19 cellular contexts compared by ENCODE assay signal in genomic region chr1:214573386-214574358, GRCh38. TPM values are rescaled to one million over a fixed set of nuclear protein-coding genes. Genes with fewer than 3 reads are reported as not detected.
DNase-seq lines count a peak whose midpoint lies in the region; ATAC-seq, FAIRE-seq and TF ChIP-seq lines count a peak whose summit lies in the region.
"Had no signal": no experiment of that assay in that cellular context is flagged by ENCODE, and none has a peak within 500 bp of the region (broad histone marks: within the 10 kb centered on the region; RNA-seq: fewer than 3 reads in every experiment).

No MANE protein-coding gene starts in this region.

- H3K4me3 ChIP-seq in AG10803 (ENCODE audit: low read length), result no peak overlapping the region
- peak overlapping the region in 1 of 4 donors; percentile 2 for H3K4me3 ChIP-seq in esophagus squamous epithelium
- no peak overlapping the region for H3K4me3 ChIP-seq in stomach
- H3K4me3 ChIP-seq in MM.1S (ENCODE audit: low read length), result no peak overlapping the region
- H3K4me3 ChIP-seq: heart left ventricle, left ventricle myocardium inferior, sigmoid colon had no signal

- no peaks in the 10 kb centered on the region for H4K20me1 ChIP-seq in MM.1S (ENCODE audit: insufficient read depth, low read length)

- H3K9me2 ChIP-seq in MM.1S (replicated peaks; ENCODE audit: insufficient read depth, low read length), result no peaks in the 10 kb centered on the region

- WGBS in esophagus squamous epithelium, 2 donors, result 28 to 37% methylated on average over 12 of the region's 12 CpGs
- WGBS in stomach, 5 donors, result 74 to 83% (median 80%) methylated on average over 12 of the region's 12 CpGs

- TF ChIP-seq POLR2A in esophagus squamous epithelium (IDR thresholded peaks at IDR 0.05), result no peak
- TF ChIP-seq POLR2A in stomach (IDR thresholded peaks at IDR 0.05), result no peak
- TF ChIP-seq POLR2A in H54 (IDR thresholded peaks at IDR 0.05; ENCODE audit: low read depth, low read length), result no peak

- H3K4me2 ChIP-seq in MM.1S (ENCODE audit: low read depth, low read length), result no peak overlapping the region

- no peaks in the 10 kb centered on the region for H3K27me3 ChIP-seq in esophagus squamous epithelium
- H3K27me3 ChIP-seq in stomach, result no peaks in the 10 kb centered on the region
- H3K27me3 ChIP-seq in MM.1S (replicated peaks; ENCODE audit: insufficient read depth, low read length), result no peaks in the 10 kb centered on the region
- H3K27me3 ChIP-seq: heart left ventricle, sigmoid colon had no signal

- no peak overlapping the region for H2AFZ ChIP-seq in MM.1S (ENCODE audit: low read length)

- TF ChIP-seq CTCF in AG10803 (conservative IDR thresholded peaks at IDR 0.05; ENCODE audit: low read length) (no peak), esophagus squamous epithelium (IDR thresholded peaks at IDR 0.05) (no peak), omental fat pad (IDR thresholded peaks at IDR 0.05) (no peak), stomach (IDR thresholded peaks at IDR 0.05) (no peak), MM.1S (IDR thresholded peaks at IDR 0.05; ENCODE audit: low read length) (no peak)

- H3K27ac ChIP-seq in esophagus squamous epithelium, result peak overlapping the region; percentile 76 to 83 (median 80)
- no peak overlapping the region for H3K27ac ChIP-seq in stomach
- H3K27ac ChIP-seq in MM.1S (ENCODE audit: low read length), result no peak overlapping the region
- H3K27ac ChIP-seq: heart left ventricle, left ventricle myocardium inferior had no signal

- no peaks in the 10 kb centered on the region for H3K36me3 ChIP-seq in esophagus squamous epithelium
- no peaks in the 10 kb centered on the region for H3K36me3 ChIP-seq in stomach
- no peaks in the 10 kb centered on the region for H3K36me3 ChIP-seq in MM.1S (replicated peaks; ENCODE audit: insufficient read depth, low read length)
- H3K36me3 ChIP-seq: heart left ventricle, sigmoid colon had no signal

- TF ChIP-seq EP300 in stomach (IDR thresholded peaks at IDR 0.05), result no peak

- peak; percentile 52 for DNase-seq in AG10803 (ENCODE audit: low read depth)
- DNase-seq in RCC 7860 (ENCODE audit: low spot score), result peak; percentile 46
- DNase-seq in esophagus squamous epithelium (lab: John Stamatoyannopoulos, UW), result no peak
- no peak for DNase-seq in omental fat pad (ENCODE audit: low spot score)
- no peak for DNase-seq in stomach
- no peak for DNase-seq in MM.1S
- no peak for DNase-seq in stimulated activated CD4-positive, alpha-beta T cell treated with anti-CD3 and anti-CD28 coated beads, Interleukin-2, amount 100 ng/mL, for 24 hours
- DNase-seq in H54 (ENCODE audit: insufficient read length, low spot score), result no peak
- DNase-seq: activated CD4-positive, alpha-beta memory T cell treated with anti-CD3 and anti-CD28 coated beads for 36 hours; activated effector memory CD4-positive, alpha-beta T cell treated with Interleukin-2 at 50 U/mL for 16 hours; Caco-2; effector CD8-positive, alpha-beta T cell; heart left ventricle; left ventricle myocardium inferior; NCI-H1436 treated with DMSO at 0.1 percent for 48 hours; NCI-H510A treated with DMSO at 0.1 percent for 48 hours; SHP77 treated with DMSO at 0.1 percent for 48 hours; sigmoid colon; stimulated activated naive CD8-positive, alpha-beta T cell treated with anti-CD3 and anti-CD28 coated beads, Interleukin-15, amount 100 ng/mL, for 72 hours had no signal

- H3K9ac ChIP-seq in MM.1S (ENCODE audit: low read length), result no peak overlapping the region

- peak; percentile 9 for ATAC-seq in omental fat pad (ENCODE audit: low FRiP score)
- ATAC-seq: heart left ventricle; stimulated activated naive CD8-positive, alpha-beta T cell treated with anti-CD3 and anti-CD28 coated beads, Interleukin-15, amount 100 ng/mL, for 72 hours had no signal

- H3K9me3 ChIP-seq in esophagus squamous epithelium (peaks cover 0 to 15% (median 14%) of the 10 kb centered on the region in 3 donors), stomach (peaks cover 13 to 25% (median 18%) of the 10 kb centered on the region in 4 donors), MM.1S (replicated peaks; ENCODE audit: insufficient read depth, low read length) (no peaks in the 10 kb centered on the region)

- FAIRE-seq in RCC 7860 (lab: Jason Lieb, UNC) (peak; percentile 22), H54 (lab: Jason Lieb, UNC) (no peak)

- no peaks in the 10 kb centered on the region for H3F3A ChIP-seq in MM.1S (ENCODE audit: insufficient read depth, low read length)

- intact Hi-C loops in esophagus squamous epithelium (cut with DNase I), result no loop called here
- intact Hi-C loops in stomach (cut with DNase I; ENCODE audit: low total_unique reads), result no loop called here

- H3K79me2 ChIP-seq in MM.1S (ENCODE audit: low read length), result no peaks in the 10 kb centered on the region

- H3K4me1 ChIP-seq in esophagus squamous epithelium, result peaks cover 0 to 62% (median 12%) of the 10 kb centered on the region in 3 donors
- H3K4me1 ChIP-seq in stomach, result no peaks in the 10 kb centered on the region
- H3K4me1 ChIP-seq in MM.1S (ENCODE audit: low read length), result peaks cover 7% of the 10 kb centered on the region; the same call in 1 of the 2 replicates
- H3K4me1 ChIP-seq: Caco-2, left ventricle myocardium inferior had no signal

RNA-seq across cellular contexts. Expression of gene PTPN14, which starts 22.3 kb away (rescaled TPM):
- 10 to 100 TPM; 14.4 to 28.8 (median 15.7) TPM for total RNA-seq in esophagus squamous epithelium
- total RNA-seq in omental fat pad, result 10 to 100 TPM; 27.1 to 39.1 (median 35.7) TPM
- total RNA-seq in stomach, result 10 to 100 TPM in 4 of 5 donors, 1 to 10 TPM in 1; 5.5 to 44.6 (median 19.0) TPM
- polyA plus RNA-seq in stomach, result 1 to 10 TPM; 1.7 to 4.2 (median 2.6) TPM

RNA-seq across cellular contexts. Expression of gene CENPF, which starts 29.3 kb away (rescaled TPM):
- 10 to 100 TPM; 13.8 to 26.3 (median 18.8) TPM for total RNA-seq in esophagus squamous epithelium
- total RNA-seq in omental fat pad, result 1 to 10 TPM in 3 of 4 donors, under 1 TPM in 1; 0.88 to 4.1 (median 2.4) TPM
- total RNA-seq in stomach, result 10 to 100 TPM in 2 of 5 donors, 1 to 10 TPM in 3; 4.8 to 43.2 (median 8.2) TPM
- polyA plus RNA-seq in stomach, result 1 to 10 TPM in 1 of 3 donors, under 1 TPM in 2; 0.15 to 8.8 (median 0.50) TPM

Comparison
In these comparisons a context has a peak if more than half of its experiments do, and no peak if none do; other contexts are left out.
1. DNase-seq: peak in AG10803 (single experiment) and RCC 7860 (single experiment); none in esophagus squamous epithelium (single experiment), omental fat pad (single experiment), stomach (single experiment), MM.1S (single experiment), stimulated activated CD4-positive, alpha-beta T cell treated with anti-CD3 and anti-CD28 coated beads, Interleukin-2, amount 100 ng/mL, for 24 hours (0 of 2) and H54 (single experiment).
2. H3K27ac ChIP-seq: peak in esophagus squamous epithelium (4 of 4); none in stomach (0 of 5) and MM.1S (single experiment).